Comparison of ENCODE assay signal across 17 cellular contexts in genomic region chr6:6971369-6971768, GRCh38.
"Had no signal": no experiment of that assay in that cellular context is flagged by ENCODE, and none has a peak within 500 bp of the region (broad histone marks: within the 10 kb centered on the region; RNA-seq: fewer than 3 reads in every experiment).

No MANE protein-coding gene starts in this region.

- H3K27ac Mint-ChIP-seq: endodermal cell; naive thymus-derived CD4-positive, alpha-beta T cell; type B pancreatic cell had no signal

- H3K27me3 ChIP-seq: gastrocnemius medialis, heart right ventricle, right atrium auricular region had no signal

- H3K36me3 ChIP-seq: gastrocnemius medialis, heart right ventricle, right atrium auricular region had no signal

- DNase-seq: effector CD4-positive, alpha-beta T cell; endodermal cell; gastrocnemius medialis; heart right ventricle; kidney; left cardiac atrium; left ventricle myocardium superior; mesendoderm; naive thymus-derived CD4-positive, alpha-beta T cell; stimulated activated CD4-positive, alpha-beta T cell treated with anti-CD3 and anti-CD28 coated beads, Interleukin-2, amount 100 ng/mL, for 48 hours; stimulated activated naive CD4-positive, alpha-beta T cell treated with Interleukin-2 at 50 U/mL for 16 hours had no signal

- H3K27ac ChIP-seq: coronary artery, gastrocnemius medialis, heart right ventricle, right atrium auricular region had no signal

- H3K9me3 ChIP-seq: gastrocnemius medialis, heart right ventricle, right atrium auricular region had no signal

- H3K4me3 Mint-ChIP-seq: endodermal cell; naive thymus-derived CD4-positive, alpha-beta T cell; type B pancreatic cell had no signal

- ATAC-seq: gastrocnemius medialis; heart right ventricle; left cardiac atrium; left ventricle myocardium superior; naive thymus-derived CD4-positive, alpha-beta T cell had no signal

- H3K4me3 ChIP-seq: coronary artery, gastrocnemius medialis, heart right ventricle, right atrium auricular region, smooth muscle cell had no signal

- H3K36me3 Mint-ChIP-seq: naive thymus-derived CD4-positive, alpha-beta T cell; type B pancreatic cell had no signal

- FAIRE-seq: endothelial cell of umbilical vein, kidney, urothelium cell line had no signal

- H3K9me3 Mint-ChIP-seq: endodermal cell; naive thymus-derived CD4-positive, alpha-beta T cell; type B pancreatic cell had no signal

- H3K4me1 Mint-ChIP-seq: endodermal cell; naive thymus-derived CD4-positive, alpha-beta T cell had no signal

- H3K27me3 Mint-ChIP-seq: type B pancreatic cell had no signal

- H3K4me2 ChIP-seq: smooth muscle cell had no signal
